Comparison of ENCODE assay signal across 11 cellular contexts in the genomic region with DNA sequence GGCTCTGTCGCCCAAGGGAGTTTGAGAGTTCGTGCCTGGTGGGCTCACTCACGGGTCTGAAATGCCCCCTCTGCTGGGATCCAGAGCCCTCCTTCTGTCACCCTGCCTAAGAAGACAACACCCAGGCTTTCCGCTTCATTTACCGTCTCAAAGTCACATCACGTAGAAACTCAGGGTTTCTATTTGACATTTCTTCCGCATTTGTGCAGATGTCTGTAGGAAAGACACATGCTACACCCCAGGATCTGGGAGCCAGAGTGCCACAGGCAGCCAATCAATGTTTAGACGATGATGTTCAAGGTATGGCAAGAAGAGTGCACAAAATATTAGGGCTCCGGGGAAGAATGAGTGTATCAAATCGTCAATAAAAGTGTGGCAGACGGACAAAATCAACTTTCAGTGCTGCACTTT. TPM values are rescaled to one million over a fixed set of nuclear protein-coding genes. Genes with fewer than 3 reads are reported as not detected.
DNase-seq lines count a peak whose midpoint lies in the region; ATAC-seq lines count a peak whose summit lies in the region.
"Had no signal": no experiment of that assay in that cellular context is flagged by ENCODE, and none has a peak within 500 bp of the region (broad histone marks: within the 10 kb centered on the region; RNA-seq: fewer than 3 reads in every experiment).

No MANE protein-coding gene starts in this region.

- peak overlapping the region; percentile 17 to 86 (median 65) for H3K4me3 Mint-ChIP-seq in CD8-positive, alpha-beta memory T cell
- H3K4me3 Mint-ChIP-seq in T-helper 17 cell: peak overlapping the region; percentile 43

- H3K4me3 ChIP-seq in CD8-positive, alpha-beta memory T cell (ENCODE audit: low read length): no peak overlapping the region
- H3K4me3 ChIP-seq: adrenal gland had no signal

- CTCF ChIA-PET in CD8-positive, alpha-beta memory T cell (lab: Charles Lee): interaction anchor here (1.4 to 5.2 kb wide), 4 partner anchors 24 to 33 kb away, joined by 3 to 36 read pairs (median 16); a partner anchor contains a TSS

- peaks cover 6% of the 10 kb centered on the region for H3K36me3 ChIP-seq in CD8-positive, alpha-beta memory T cell (ENCODE audit: insufficient read depth, low read length)
- H3K36me3 ChIP-seq: adrenal gland had no signal

- H3K27me3 ChIP-seq in CD8-positive, alpha-beta memory T cell (ENCODE audit: insufficient read depth, low read length, poor library complexity, severe bottlenecking): no peaks in the 10 kb centered on the region
- H3K27me3 ChIP-seq: adrenal gland had no signal

- H3K9me3 Mint-ChIP-seq in CD8-positive, alpha-beta memory T cell: peaks cover 0 to 2% (median 0%) of the 10 kb centered on the region in 5 donors

- no peak overlapping the region for H3K27ac ChIP-seq in CD8-positive, alpha-beta memory T cell (ENCODE audit: low read depth, low read length)
- H3K27ac ChIP-seq: adrenal gland had no signal

- peak overlapping the region; percentile 87 to 94 (median 90) for H3K27ac Mint-ChIP-seq in CD8-positive, alpha-beta memory T cell
- peak overlapping the region; percentile 94 for H3K27ac Mint-ChIP-seq in T-helper 17 cell

- ATAC-seq in GM19035 (IDR thresholded peaks at IDR 0.05; ENCODE audit: unreplicated experiment) (peak; percentile 39), HG02970 (IDR thresholded peaks at IDR 0.05; ENCODE audit: low FRiP score, unreplicated experiment) (peak; percentile 53), T-helper 17 cell (peak; percentile 19), left lobe of liver (no peak), Right ventricle myocardium inferior (no peak)

- intact Hi-C loops in Right ventricle myocardium inferior (cut with DNase I): no loop called here

- peaks cover 86 to 95% (median 95%) of the 10 kb centered on the region in 3 donors for H3K4me1 Mint-ChIP-seq in CD8-positive, alpha-beta memory T cell
- peaks cover 71% of the 10 kb centered on the region for H3K4me1 Mint-ChIP-seq in T-helper 17 cell

- POLR2A ChIA-PET in CD8-positive, alpha-beta memory T cell (lab: Charles Lee): no interaction called here

- peaks cover 72% of the 10 kb centered on the region for H3K4me1 ChIP-seq in CD8-positive, alpha-beta memory T cell (ENCODE audit: insufficient read depth, low read length)
- H3K4me1 ChIP-seq: adrenal gland had no signal

- H3K9me3 ChIP-seq in CD8-positive, alpha-beta memory T cell (ENCODE audit: low read length): no peaks in the 10 kb centered on the region
- H3K9me3 ChIP-seq in T-helper 17 cell (ENCODE audit: control insufficient read depth, low read length, poor library complexity, severe bottlenecking): no peaks in the 10 kb centered on the region
- H3K9me3 ChIP-seq: adrenal gland had no signal

- H3K36me3 Mint-ChIP-seq in CD8-positive, alpha-beta memory T cell: peaks cover 20 to 34% (median 22%) of the 10 kb centered on the region in 3 donors
- H3K36me3 Mint-ChIP-seq in T-helper 17 cell (ENCODE audit: low read depth): peaks cover 6% of the 10 kb centered on the region

- no peak for DNase-seq in CD8-positive, alpha-beta memory T cell
- DNase-seq in T-helper 17 cell (no peak), SHP77 treated with DMSO at 0.1 percent for 48 hours (lab: John Stamatoyannopoulos, UW) (no peak), left lobe of liver (ENCODE audit: low spot score) (no peak), midbrain (lab: John Stamatoyannopoulos, UW) (no peak), Right ventricle myocardium inferior (ENCODE audit: missing footprints) (no peak)
- DNase-seq: adrenal gland, DMS 273 treated with DMSO at 0.1 percent for 48 hours, NCI-H2171 had no signal

- H3K27me3 Mint-ChIP-seq in CD8-positive, alpha-beta memory T cell: no peaks in the 10 kb centered on the region
- H3K27me3 Mint-ChIP-seq in T-helper 17 cell: no peaks in the 10 kb centered on the region

RNA-seq across cellular contexts. Expression of a gene that starts 24.4 kb away (rescaled TPM):
- 1 to 10 TPM in 1 of 2 experiments, under 1 TPM in 1; 0.90 to 1.6 TPM for total RNA-seq in CD8-positive, alpha-beta memory T cell
- 5.5 TPM for polyA plus RNA-seq in CD8-positive, alpha-beta memory T cell
- total RNA-seq in T-helper 17 cell (1 to 10 TPM; 1.3 to 2.3 TPM), left lobe of liver (2.4 TPM), Right ventricle myocardium inferior (30.5 TPM)

Comparison
In these comparisons a context has a peak if more than half of its experiments do, and no peak if none do; other contexts are left out.
1. ATAC-seq: peak in GM19035 (single experiment), HG02970 (single experiment) and T-helper 17 cell (single experiment); none in left lobe of liver (single experiment) and Right ventricle myocardium inferior (single experiment).